Comparison of ENCODE assay signal across 31 cellular contexts in the genomic region with DNA sequence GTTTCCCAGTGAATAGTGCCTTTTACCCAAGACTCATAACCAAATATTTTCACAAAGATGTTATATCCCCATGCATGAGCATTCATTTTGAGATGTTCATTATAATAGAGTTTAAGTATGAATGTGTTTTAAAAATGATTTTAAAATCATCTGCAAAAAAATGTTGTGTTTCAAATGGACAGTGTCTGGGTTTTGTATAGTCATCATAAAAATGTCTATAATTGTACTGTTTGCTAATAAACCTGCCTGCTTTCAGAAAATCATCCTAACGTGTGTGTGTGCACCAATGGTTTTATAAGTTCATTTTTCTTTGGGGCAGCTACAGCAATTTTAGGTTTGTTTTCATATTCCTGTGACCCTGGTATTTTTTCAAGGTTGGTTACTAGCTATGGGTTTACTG.
"Had no signal": no experiment of that assay in that cellular context is flagged by ENCODE, and none has a peak within 500 bp of the region (broad histone marks: within the 10 kb centered on the region; RNA-seq: fewer than 3 reads in every experiment).

No MANE protein-coding gene starts in this region.

- H3K27ac ChIP-seq: KMS-11 had no signal

- H3K9me3 ChIP-seq: MG63 had no signal

- H3K36me3 ChIP-seq: MG63 had no signal

- H3K4me2 ChIP-seq: KMS-11 had no signal

- H3K9ac ChIP-seq: KMS-11 had no signal

- DNase-seq: Karpas-422, Kasumi-1, MG63, MM.1S, MV-4-11, NCI-H1048, NCI-H1092, NCI-H1092 treated with DMSO at 0.1 percent for 48 hours, NCI-H1105, NCI-H1105 treated with DMSO at 0.1 percent for 48 hours, NCI-H1417, NCI-H1417 treated with DMSO at 0.1 percent for 48 hours, NCI-H1436, NCI-H1436 treated with DMSO at 0.1 percent for 48 hours, NCI-H146, NCI-H1694, NCI-H1694 treated with DMSO at 0.1 percent for 48 hours, NCI-H187, NCI-H187 treated with DMSO at 0.1 percent for 48 hours, NCI-H1930, NCI-H2081, NCI-H2081 treated with DMSO at 0.1 percent for 48 hours, NCI-H2107, NCI-H2171, NCI-H2171 treated with DMSO at 0.1 percent for 48 hours, NCI-H2227 treated with DMSO at 0.1 percent for 48 hours, NCI-H226, NCI-H345, NCI-H446, NCI-H446 treated with DMSO at 0.1 percent for 48 hours had no signal

- H3K27me3 ChIP-seq: MG63 had no signal

- H3K4me3 ChIP-seq: MG63 had no signal
